In genomic region chr14:51024377-51024776, GRCh38 we compare ENCODE assay signal across 1 cellular context.
TF ChIP-seq lines count a peak whose summit lies in the region.

No MANE protein-coding gene starts in this region.

TF ChIP-seq in HEK293, 187 proteins besides CTCF, POLR2A, EP300 and RAD21 (continued from another document):
- TF ChIP-seq ZNF518A (tag by site-specific recombination; conservative IDR thresholded peaks at IDR 0.05; ENCODE audit: low read depth) (no peak), SALL2 (tag by site-specific recombination; IDR thresholded peaks at IDR 0.05; ENCODE audit: borderline replicate concordance) (no peak), HIC1 (tag by site-specific recombination; IDR thresholded peaks at IDR 0.05) (no peak), ZNF324 (tag by site-specific recombination; IDR thresholded peaks at IDR 0.05) (no peak), PRDM1 (tag by site-specific recombination; IDR thresholded peaks at IDR 0.05) (no peak)
